Comparison of ENCODE assay signal across 37 cellular contexts in the genomic region with DNA sequence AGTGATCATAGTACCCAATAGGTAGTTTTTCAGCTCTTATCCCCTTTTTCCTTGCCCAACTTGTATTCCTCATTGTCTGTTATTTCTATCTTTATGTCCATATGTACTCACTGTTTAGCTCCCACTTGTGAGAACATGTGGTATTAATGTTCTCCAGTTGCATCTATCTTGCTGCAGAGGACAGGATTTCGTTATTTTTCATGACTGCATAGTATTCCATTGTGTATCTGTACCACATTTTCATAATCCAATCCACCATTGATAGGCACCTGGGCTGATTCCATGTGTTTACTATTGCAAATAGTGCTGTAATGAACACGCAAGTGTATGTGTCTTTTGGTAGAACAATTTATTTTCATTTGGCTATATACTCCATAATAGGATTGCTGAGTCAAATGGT.
"Had no signal": no experiment of that assay in that cellular context is flagged by ENCODE, and none has a peak within 500 bp of the region (broad histone marks: within the 10 kb centered on the region; RNA-seq: fewer than 3 reads in every experiment).

No MANE protein-coding gene starts in this region.

- H3K27me3 ChIP-seq: MG63 had no signal

- H3K4me3 ChIP-seq: MG63 had no signal

- DNase-seq: Karpas-422, Kasumi-1, MG63, MM.1S, MV-4-11, NCI-H1048, NCI-H1092, NCI-H1092 treated with DMSO at 0.1 percent for 48 hours, NCI-H1105, NCI-H1105 treated with DMSO at 0.1 percent for 48 hours, NCI-H1417, NCI-H1417 treated with DMSO at 0.1 percent for 48 hours, NCI-H1436, NCI-H1436 treated with DMSO at 0.1 percent for 48 hours, NCI-H146, NCI-H1694, NCI-H1694 treated with DMSO at 0.1 percent for 48 hours, NCI-H187, NCI-H187 treated with DMSO at 0.1 percent for 48 hours, NCI-H1930, NCI-H2029, NCI-H2029 treated with DMSO at 0.1 percent for 48 hours, NCI-H2081, NCI-H2081 treated with DMSO at 0.1 percent for 48 hours, NCI-H2107, NCI-H2171, NCI-H2171 treated with DMSO at 0.1 percent for 48 hours, NCI-H2227 treated with DMSO at 0.1 percent for 48 hours, NCI-H226, NCI-H345, NCI-H446, NCI-H446 treated with DMSO at 0.1 percent for 48 hours, NCI-H510A, NCI-H510A treated with DMSO at 0.1 percent for 48 hours, NCI-H524, NCI-H524 treated with DMSO at 0.1 percent for 48 hours, NCI-H526 had no signal

- H3K36me3 ChIP-seq: MG63 had no signal
